ENCODE assay signal across 8 cellular contexts in the genomic region with DNA sequence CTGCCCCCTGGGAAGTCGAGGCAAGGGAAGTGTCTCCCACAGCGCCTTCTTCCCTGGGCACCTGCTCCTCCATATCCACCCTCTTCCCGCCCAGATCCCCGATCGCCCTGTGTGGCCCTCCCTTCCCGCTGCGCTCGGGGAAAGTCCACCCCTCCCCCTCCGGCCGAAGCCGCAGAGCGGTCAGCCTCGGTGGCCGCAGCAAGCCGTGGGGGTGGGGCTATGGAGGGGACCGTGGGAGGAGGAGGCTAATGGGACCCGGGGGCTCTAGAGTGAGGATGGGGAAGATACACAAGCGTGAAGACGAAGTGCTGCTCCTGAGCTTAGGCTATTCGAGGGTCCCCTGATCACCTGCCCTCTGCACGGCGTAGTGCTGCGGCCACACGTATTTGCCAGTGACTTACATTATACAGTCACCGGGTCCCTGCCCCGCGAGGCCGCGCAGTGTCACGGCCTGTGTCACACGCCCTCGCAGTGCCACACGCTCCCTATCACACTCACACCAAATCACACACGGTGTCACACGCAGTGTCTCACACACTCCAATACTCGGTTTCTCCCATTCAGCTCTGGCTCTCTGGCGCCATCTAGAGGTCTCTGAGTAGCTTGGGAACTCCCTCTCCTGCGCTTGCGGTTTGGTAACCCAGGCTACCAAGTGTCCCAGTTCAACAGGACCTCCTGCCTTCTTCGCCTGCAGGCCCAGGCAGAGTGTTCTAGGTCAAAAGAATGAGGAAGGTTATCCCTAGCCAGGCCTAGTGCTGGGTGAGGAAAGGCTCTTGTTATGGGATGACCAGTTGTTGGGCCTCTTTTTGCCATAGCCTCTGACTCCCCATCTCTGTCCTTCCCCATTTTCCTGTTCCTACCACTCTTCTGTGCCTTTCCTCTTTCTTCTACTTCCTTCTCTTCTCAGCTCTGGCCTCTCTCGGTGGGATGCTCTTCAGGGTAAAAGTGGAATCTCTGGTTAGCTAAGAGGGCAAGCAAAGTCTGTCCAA. TPM values are rescaled to one million over a fixed set of nuclear protein-coding genes. Genes with fewer than 3 reads are reported as not detected.
DNase-seq lines count a peak whose midpoint lies in the region; ATAC-seq and TF ChIP-seq lines count a peak whose summit lies in the region.

No MANE protein-coding gene starts in this region.

- peak; percentile 96 for TF ChIP-seq CTCF in kidney epithelial cell (IDR thresholded peaks at IDR 0.05; ENCODE audit: insufficient read depth, low read length, poor library complexity, severe bottlenecking)

- H3K27me3 ChIP-seq in kidney epithelial cell (ENCODE audit: control insufficient read depth, insufficient read depth, low read length) = peaks cover 84% of the 10 kb centered on the region

- DNase-seq in AG08396 (ENCODE audit: low spot score) (peak; percentile 83), NCI-H446 treated with DMSO at 0.1 percent for 48 hours (lab: John Stamatoyannopoulos, UW) (peak; percentile 60), cerebellum (ENCODE audit: low spot score) (peak; percentile 88), kidney epithelial cell (ENCODE audit: low read depth) (peak; percentile 59)
- peak; percentile 80 for DNase-seq in activated CD4-positive, alpha-beta T cell treated with anti-CD3 and anti-CD28 coated beads for 1 hour
- DNase-seq in stimulated activated CD4-positive, alpha-beta T cell treated with anti-CD3 and anti-CD28 coated beads, Interleukin-15, amount 100 ng/mL, for 1 hour (ENCODE audit: low read depth in 1 of 2, low spot score in 1 of 2) = peak; percentile 65 to 70

- ATAC-seq in GM18907 (IDR thresholded peaks at IDR 0.05; ENCODE audit: unreplicated experiment) (peak; percentile 89), HG03280 (IDR thresholded peaks at IDR 0.05; ENCODE audit: unreplicated experiment) (peak; percentile 77)

- peak overlapping the region; percentile 5 for H3K4me3 ChIP-seq in kidney epithelial cell (ENCODE audit: low read depth, low read length)

- H3K36me3 ChIP-seq in kidney epithelial cell (ENCODE audit: control insufficient read depth, insufficient read depth, low read length) = no peaks in the 10 kb centered on the region

RNA-seq across cellular contexts. Expression of gene PCDH1, which starts 0.9 kb away (rescaled TPM):
- total RNA-seq in cerebellum = 27.4 TPM
- total RNA-seq in kidney epithelial cell = 42.4 and 45.5 TPM in 2 replicates

RNA-seq across cellular contexts. Expression of gene DELE1, which starts 44.6 kb away (rescaled TPM):
- 50.6 TPM for total RNA-seq in cerebellum
- 62.3 and 74.1 TPM in 2 replicates for total RNA-seq in kidney epithelial cell

Comparison
In these comparisons a context has a peak if more than half of its experiments do, and no peak if none do; other contexts are left out.
1. Peak in every context shown above with its lines: DNase-seq, ATAC-seq and H3K4me3 ChIP-seq.